9 cellular contexts compared by ENCODE assay signal in the genomic region with DNA sequence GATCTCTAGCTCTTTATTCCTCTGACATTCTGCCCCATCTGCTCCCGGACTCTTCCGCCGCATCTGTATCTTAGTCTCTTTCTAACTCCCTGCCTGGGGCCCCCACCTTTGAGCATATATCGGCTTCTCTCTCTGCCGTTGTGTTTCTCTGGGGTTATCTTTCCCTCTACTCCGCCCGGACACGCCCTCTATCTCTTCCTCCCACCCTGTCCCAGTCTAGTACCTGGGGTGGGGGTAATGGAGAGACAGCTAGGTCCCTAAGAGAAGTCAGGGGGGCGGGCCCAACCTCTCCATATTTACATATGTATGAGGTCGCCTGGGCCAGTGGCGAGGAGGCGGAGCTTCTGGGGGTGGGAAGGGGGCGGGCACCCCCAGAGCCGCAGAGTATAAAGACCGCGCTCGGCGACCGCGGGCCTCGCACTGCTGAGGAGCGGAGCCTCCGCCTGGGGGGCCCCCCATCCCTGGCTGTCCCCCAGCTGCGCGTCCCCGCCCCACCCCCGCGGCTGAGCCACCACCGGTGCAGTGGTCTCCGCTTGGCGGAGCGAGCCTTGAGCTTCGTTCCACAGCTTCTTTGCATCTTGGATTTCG. TPM values are rescaled to one million over a fixed set of nuclear protein-coding genes. Genes with fewer than 3 reads are reported as not detected.
DNase-seq lines count a peak whose midpoint lies in the region; ATAC-seq lines count a peak whose summit lies in the region.
"Had no signal": no experiment of that assay in that cellular context is flagged by ENCODE, and none has a peak within 500 bp of the region (broad histone marks: within the 10 kb centered on the region; RNA-seq: fewer than 3 reads in every experiment).

A gene with protein sequence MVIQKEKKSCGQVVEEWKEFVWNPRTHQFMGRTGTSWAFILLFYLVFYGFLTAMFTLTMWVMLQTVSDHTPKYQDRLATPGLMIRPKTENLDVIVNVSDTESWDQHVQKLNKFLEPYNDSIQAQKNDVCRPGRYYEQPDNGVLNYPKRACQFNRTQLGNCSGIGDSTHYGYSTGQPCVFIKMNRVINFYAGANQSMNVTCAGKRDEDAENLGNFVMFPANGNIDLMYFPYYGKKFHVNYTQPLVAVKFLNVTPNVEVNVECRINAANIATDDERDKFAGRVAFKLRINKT (plus strand): TSS at position 418 of the 588 bp plus-strand sequence. CDS start 593 bp downstream, outside the sequence.

- peaks cover 78% of the 10 kb centered on the region for H3K27me3 Mint-ChIP-seq in central memory CD8-positive, alpha-beta T cell

- peak within 1 kb of the TSS; percentile 69 for H3K4me3 Mint-ChIP-seq in central memory CD8-positive, alpha-beta T cell

- H3K36me3 Mint-ChIP-seq in central memory CD8-positive, alpha-beta T cell (ENCODE audit: insufficient read depth): peaks cover 6% of the 10 kb centered on the region

- H3K9me3 Mint-ChIP-seq in central memory CD8-positive, alpha-beta T cell: no peaks in the 10 kb centered on the region

- peak; percentile 85 for ATAC-seq in central memory CD8-positive, alpha-beta T cell (replicated peaks; ENCODE audit: extremely low read depth, poor library complexity, severe bottlenecking)
- ATAC-seq in HG03025 (IDR thresholded peaks at IDR 0.05; ENCODE audit: low FRiP score, unreplicated experiment): no peak

- peak within 1 kb of the TSS; percentile 81 for H3K27ac ChIP-seq in layer of hippocampus (ENCODE audit: low read depth, low read length)
- H3K27ac ChIP-seq: SJSA1 had no signal

- in situ Hi-C loops in G401 (cut with HindIII; ENCODE audit: low sequenced_read_pairs): no loop called here

- DNase-seq in G401 (ENCODE audit: low spot score) (peak; percentile 97), NCI-H1105 treated with DMSO at 0.1 percent for 48 hours (lab: John Stamatoyannopoulos, UW) (peak; percentile 60), SKM-1 (lab: John Stamatoyannopoulos, UW; ENCODE audit: unreplicated experiment) (no peak)
- DNase-seq in activated CD4-positive, alpha-beta T cell treated with anti-CD3 and anti-CD28 coated beads for 24 hours (ENCODE audit: low read depth in 2 of 2): peak; percentile 50
- peak; percentile 35 to 41 for DNase-seq in central memory CD8-positive, alpha-beta T cell (ENCODE audit: low spot score in 2 of 2)
- DNase-seq in stimulated activated CD4-positive, alpha-beta T cell treated with anti-CD3 and anti-CD28 coated beads, Interleukin-1b, Interleukin-23, amount 100 ng/mL, for 1 hour (ENCODE audit: low read depth in 2 of 2): peak; percentile 29 to 47

- H3K27ac Mint-ChIP-seq in central memory CD8-positive, alpha-beta T cell (ENCODE audit: low read depth): no peak within 1 kb of the TSS

- peaks cover 18% of the 10 kb centered on the region for H3K4me1 Mint-ChIP-seq in central memory CD8-positive, alpha-beta T cell

- H3K27me3 ChIP-seq in layer of hippocampus (ENCODE audit: control insufficient read depth, insufficient read depth, low read length): peaks cover 5% of the 10 kb centered on the region

RNA-seq across cellular contexts. Expression of the gene that starts here (rescaled TPM):
- total RNA-seq in G401 (2014; rRNA removed; shearing (Covaris generic)): not detected in 2 replicates
- total RNA-seq: SJSA1 had no signal

Comparison
In these comparisons a context has a peak if more than half of its experiments do, and no peak if none do; other contexts are left out.
1. Peak in DNase-seq in G401; RNA of the gene not detected or under 1 TPM.